Comparison of ENCODE assay signal across 22 cellular contexts in the genomic region with DNA sequence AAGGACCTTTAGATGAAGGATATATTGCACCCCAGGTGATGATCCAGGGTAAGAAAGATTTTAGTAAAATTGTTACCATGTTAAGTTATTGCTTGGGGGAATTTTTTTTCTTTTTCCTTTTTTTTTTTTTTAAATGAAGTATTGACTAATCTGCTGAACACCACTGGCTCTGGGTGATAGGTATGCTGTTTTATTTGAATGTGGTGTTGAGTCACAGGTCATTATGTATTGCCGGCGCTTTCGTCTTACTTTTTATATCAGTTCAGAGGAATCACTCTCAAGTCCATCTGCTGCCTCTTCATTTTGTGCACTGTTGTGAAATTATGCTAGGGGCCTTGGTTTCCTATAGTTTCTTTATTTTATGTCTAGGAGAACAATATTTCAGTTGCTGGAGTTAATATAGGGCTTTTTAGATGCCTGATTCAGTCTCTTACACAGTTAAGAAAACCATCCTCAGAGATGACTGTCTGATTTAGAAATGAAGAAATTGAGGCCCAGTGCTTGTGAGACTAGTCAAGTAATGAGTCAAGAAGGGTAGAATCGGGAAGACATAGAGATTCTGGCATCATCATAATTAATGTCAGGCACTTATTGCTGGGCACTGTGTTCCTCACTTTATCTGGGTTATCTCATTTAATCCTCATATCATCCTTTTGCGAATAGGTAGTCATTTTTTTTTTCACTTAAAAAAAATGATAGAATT. TPM values are rescaled to one million over a fixed set of nuclear protein-coding genes. Genes with fewer than 3 reads are reported as not detected.
A peak's percentile ranks its signal among the peaks of the same experiment; 100 is the strongest.
DNase-seq lines count a peak whose midpoint lies in the region; ATAC-seq lines count a peak whose summit lies in the region.
"Had no signal": no experiment of that assay in that cellular context is flagged by ENCODE, and none has a peak within 500 bp of the region (broad histone marks: within the 10 kb centered on the region; RNA-seq: fewer than 3 reads in every experiment).

No MANE protein-coding gene starts in this region.

- H3K27me3 ChIP-seq in HUES64 (ENCODE audit: insufficient read depth, low read length): no peaks in the 10 kb centered on the region
- H3K27me3 ChIP-seq: dorsolateral prefrontal cortex, tibial artery had no signal

- no peaks in the 10 kb centered on the region for H3K27me3 Mint-ChIP-seq in activated T-cell treated with anti-CD3 and anti-CD28 coated beads, Interleukin-2, amount 50 U/mL, for 24 hours
- H3K27me3 Mint-ChIP-seq in activated naive CD8-positive, alpha-beta T cell treated with anti-CD3 and anti-CD28 coated beads, Interleukin-2, amount 50 U/mL, for 24 hours: no peaks in the 10 kb centered on the region
- H3K27me3 Mint-ChIP-seq: B cell, brain, IgD-negative memory B cell had no signal

- no peaks in the 10 kb centered on the region for H3K9me3 Mint-ChIP-seq in activated T-cell treated with anti-CD3 and anti-CD28 coated beads, Interleukin-2, amount 50 U/mL, for 24 hours
- no peaks in the 10 kb centered on the region for H3K9me3 Mint-ChIP-seq in activated naive CD8-positive, alpha-beta T cell treated with anti-CD3 and anti-CD28 coated beads, Interleukin-2, amount 50 U/mL, for 24 hours
- no peaks in the 10 kb centered on the region for H3K9me3 Mint-ChIP-seq in stimulated activated effector memory CD8-positive, alpha-beta T cell treated with anti-CD3 and anti-CD28 coated beads, Interleukin-12 subunit alpha, Interleukin-12 subunit beta, amount 100 ng/mL, for 72 hours
- H3K9me3 Mint-ChIP-seq: CD8-positive, alpha-beta T cell; IgD-negative memory B cell had no signal

- peaks cover 43% of the 10 kb centered on the region for H3K36me3 Mint-ChIP-seq in activated T-cell treated with anti-CD3 and anti-CD28 coated beads, Interleukin-2, amount 50 U/mL, for 24 hours (ENCODE audit: low read depth)
- peaks cover 8% of the 10 kb centered on the region for H3K36me3 Mint-ChIP-seq in activated naive CD8-positive, alpha-beta T cell treated with anti-CD3 and anti-CD28 coated beads, Interleukin-2, amount 50 U/mL, for 24 hours (ENCODE audit: low read depth)
- H3K36me3 Mint-ChIP-seq in stimulated activated effector memory CD8-positive, alpha-beta T cell treated with anti-CD3 and anti-CD28 coated beads, Interleukin-12 subunit alpha, Interleukin-12 subunit beta, amount 100 ng/mL, for 72 hours: peaks cover 18% of the 10 kb centered on the region

- peak overlapping the region; percentile 12; the same call in 1 of the 2 replicates for H3K27ac ChIP-seq in HUES64 (ENCODE audit: low read depth, low read length)
- H3K27ac ChIP-seq: dorsolateral prefrontal cortex, tibial artery had no signal

- H3K4me3 Mint-ChIP-seq in activated T-cell treated with anti-CD3 and anti-CD28 coated beads, Interleukin-2, amount 50 U/mL, for 24 hours: peak overlapping the region; percentile 8
- peak overlapping the region; percentile 2 for H3K4me3 Mint-ChIP-seq in activated naive CD8-positive, alpha-beta T cell treated with anti-CD3 and anti-CD28 coated beads, Interleukin-2, amount 50 U/mL, for 24 hours
- H3K4me3 Mint-ChIP-seq in stimulated activated effector memory CD8-positive, alpha-beta T cell treated with anti-CD3 and anti-CD28 coated beads, Interleukin-12 subunit alpha, Interleukin-12 subunit beta, amount 100 ng/mL, for 72 hours: peak overlapping the region; percentile 6
- H3K4me3 Mint-ChIP-seq: B cell; brain; CD8-positive, alpha-beta T cell; IgD-negative memory B cell had no signal

- H3K36me3 ChIP-seq in HUES64 (ENCODE audit: insufficient read depth, low read length): peaks cover 4% of the 10 kb centered on the region; the same call in 1 of the 2 replicates
- H3K36me3 ChIP-seq: tibial artery had no signal

- no peaks in the 10 kb centered on the region for H3K9me3 ChIP-seq in HUES64 (ENCODE audit: insufficient read depth, low read depth, low read length)
- H3K9me3 ChIP-seq: tibial artery had no signal

- DNase-seq in activated T-cell treated with anti-CD3 and anti-CD28 coated beads, Interleukin-2, amount 50 U/mL, for 24 hours: no peak
- DNase-seq in activated T-cell treated with anti-CD3 and anti-CD28 coated beads, Interleukin-2, amount 50 U/mL, for 1 hour: no peak
- no peak for DNase-seq in activated naive CD8-positive, alpha-beta T cell treated with anti-CD3 and anti-CD28 coated beads, Interleukin-2, amount 50 U/mL, for 24 hours
- DNase-seq in stimulated activated effector memory CD8-positive, alpha-beta T cell treated with anti-CD3 and anti-CD28 coated beads, Interleukin-12 subunit alpha, Interleukin-12 subunit beta, amount 100 ng/mL, for 72 hours (ENCODE audit: low spot score in 2 of 2): no peak
- no peak for DNase-seq in D341Med (ENCODE audit: low spot score)
- no peak for DNase-seq in stimulated activated naive CD4-positive, alpha-beta T cell treated with Interleukin-2 at 50 U/mL for 16 hours (lab: John Stamatoyannopoulos, UW)
- DNase-seq: activated CD4-positive, alpha-beta T cell treated with anti-CD3 and anti-CD28 coated beads, Interleukin-2, amount 50 U/mL, for 4 hours; activated naive CD4-positive, alpha-beta T cell treated with anti-CD3 and anti-CD28 coated beads, Interleukin-2, amount 50 U/mL, for 16 hours; CD8-positive, alpha-beta T cell; DMS 273 treated with DMSO at 0.1 percent for 48 hours; dorsolateral prefrontal cortex; hippocampal formation; left ventricle myocardium superior; NCI-H1048; NCI-H1694; OCI-M1; Right ventricle myocardium superior; tibial artery had no signal

- H3K4me3 ChIP-seq in HUES64 (ENCODE audit: low read length): no peak overlapping the region
- H3K4me3 ChIP-seq: dorsolateral prefrontal cortex, tibial artery had no signal

- peaks cover 45% of the 10 kb centered on the region for H3K4me1 ChIP-seq in HUES64 (ENCODE audit: insufficient read depth, low read length)
- H3K4me1 ChIP-seq: tibial artery had no signal

- H3K27ac Mint-ChIP-seq in activated T-cell treated with anti-CD3 and anti-CD28 coated beads, Interleukin-2, amount 50 U/mL, for 24 hours: peak overlapping the region; percentile 88
- peak overlapping the region; percentile 73 for H3K27ac Mint-ChIP-seq in activated naive CD8-positive, alpha-beta T cell treated with anti-CD3 and anti-CD28 coated beads, Interleukin-2, amount 50 U/mL, for 24 hours
- no peak overlapping the region for H3K27ac Mint-ChIP-seq in stimulated activated effector memory CD8-positive, alpha-beta T cell treated with anti-CD3 and anti-CD28 coated beads, Interleukin-12 subunit alpha, Interleukin-12 subunit beta, amount 100 ng/mL, for 72 hours
- H3K27ac Mint-ChIP-seq: B cell; CD8-positive, alpha-beta T cell; IgD-negative memory B cell had no signal

- H3K9ac ChIP-seq in HUES64 (ENCODE audit: low read depth, low read length): no peak overlapping the region

- peaks cover 60% of the 10 kb centered on the region for H3K4me1 Mint-ChIP-seq in activated T-cell treated with anti-CD3 and anti-CD28 coated beads, Interleukin-2, amount 50 U/mL, for 24 hours (ENCODE audit: low read depth)
- peaks cover 48% of the 10 kb centered on the region for H3K4me1 Mint-ChIP-seq in activated naive CD8-positive, alpha-beta T cell treated with anti-CD3 and anti-CD28 coated beads, Interleukin-2, amount 50 U/mL, for 24 hours
- H3K4me1 Mint-ChIP-seq in stimulated activated effector memory CD8-positive, alpha-beta T cell treated with anti-CD3 and anti-CD28 coated beads, Interleukin-12 subunit alpha, Interleukin-12 subunit beta, amount 100 ng/mL, for 72 hours: peaks cover 50% of the 10 kb centered on the region

- ATAC-seq in activated naive CD8-positive, alpha-beta T cell treated with anti-CD3 and anti-CD28 coated beads, Interleukin-2, amount 50 U/mL, for 24 hours: peak; percentile 59
- ATAC-seq in stimulated activated effector memory CD8-positive, alpha-beta T cell treated with anti-CD3 and anti-CD28 coated beads, Interleukin-12 subunit alpha, Interleukin-12 subunit beta, amount 100 ng/mL, for 72 hours: peak; percentile 93
- ATAC-seq: CD8-positive, alpha-beta T cell; left ventricle myocardium superior had no signal

- whole genome bisulfite sequencing in HUES64: 92% methylated on average over 2 of the region's 5 CpGs

RNA-seq across cellular contexts. Expression of gene NRF1, which starts 38.7 kb away (rescaled TPM):
- 13.2 TPM for polyA plus RNA-seq in HUES64 (2013, experiment 1 of 2)
- 15.0 TPM for polyA plus RNA-seq in HUES64 (2013, experiment 2 of 2)
